ENCODE assay signal across 24 cellular contexts in the genomic region with DNA sequence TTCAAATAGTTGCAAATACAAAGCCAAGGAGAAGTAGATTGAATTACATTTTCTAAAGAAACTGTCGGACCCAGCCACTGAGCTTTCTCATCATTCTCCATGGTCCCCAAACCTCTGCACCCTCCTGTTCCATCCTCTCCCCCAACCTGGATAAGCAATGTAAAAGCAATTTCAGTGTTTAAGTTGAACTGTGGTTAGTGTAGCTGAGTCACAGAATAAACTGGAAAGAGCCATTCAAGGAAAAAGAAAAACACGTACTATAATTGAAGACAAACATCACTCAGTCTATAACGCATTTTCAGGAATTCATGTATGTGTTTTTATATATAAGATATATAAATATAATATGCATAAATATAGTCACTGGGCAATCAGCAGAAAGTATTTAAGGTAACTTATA. TPM values are rescaled to one million over a fixed set of nuclear protein-coding genes. Genes with fewer than 3 reads are reported as not detected.
DNase-seq lines count a peak whose midpoint lies in the region; ATAC-seq, FAIRE-seq and TF ChIP-seq lines count a peak whose summit lies in the region.
"Had no signal": no experiment of that assay in that cellular context is flagged by ENCODE, and none has a peak within 500 bp of the region (broad histone marks: within the 10 kb centered on the region; RNA-seq: fewer than 3 reads in every experiment).

No MANE protein-coding gene starts in this region.

- no peaks in the 10 kb centered on the region for H3K4me1 Mint-ChIP-seq in astrocyte (ENCODE audit: low read depth, unreplicated experiment)
- H3K4me1 Mint-ChIP-seq: B cell; CD4-positive, CD25-positive, alpha-beta regulatory T cell; H9 had no signal

- peak overlapping the region; percentile 27; the same call in 1 of the 2 replicates for H3K4me2 ChIP-seq in PC-3 (ENCODE audit: low read length)
- H3K4me2 ChIP-seq in astrocyte (ENCODE audit: low read length): no peak overlapping the region
- H3K4me2 ChIP-seq: BLaER1 had no signal

- no peak for FAIRE-seq in astrocyte (lab: Jason Lieb, UNC)
- no peak for FAIRE-seq in small intestine (lab: Jason Lieb, UNC)
- FAIRE-seq: A204.1, G401.6, GM12892, H1 had no signal

- POLR2A ChIA-PET in PC-3 (lab: Charles Lee; ENCODE audit: unreplicated experiment): interaction anchor here (0.5 kb wide), 1 partner anchor 138 kb away, joined by 5 read pairs; no protein-coding TSS in a partner anchor

- no peaks in the 10 kb centered on the region for H3K9me2 ChIP-seq in PC-3 (replicated peaks; ENCODE audit: low read length)

- no peak overlapping the region for H3K27ac ChIP-seq in PC-3 (ENCODE audit: low read length)
- H3K27ac ChIP-seq in astrocyte (ENCODE audit: low read depth, low read length): no peak overlapping the region
- no peak overlapping the region for H3K27ac ChIP-seq in small intestine (ENCODE audit: low read depth in 1 of 2, low read length in 1 of 2)
- H3K27ac ChIP-seq: 22Rv1, BLaER1, C4-2B, GM23248 had no signal

- H3K36me3 Mint-ChIP-seq in astrocyte (ENCODE audit: low read depth, unreplicated experiment): no peaks in the 10 kb centered on the region
- H3K36me3 Mint-ChIP-seq: CD4-positive, CD25-positive, alpha-beta regulatory T cell; CD8-positive, alpha-beta T cell had no signal

- H3F3A ChIP-seq in PC-3 (ENCODE audit: low read length, unreplicated experiment): no peaks in the 10 kb centered on the region

- H3K27me3 ChIP-seq in PC-3 (ENCODE audit: low read length) (no peaks in the 10 kb centered on the region), astrocyte (ENCODE audit: insufficient read depth, low read length) (no peaks in the 10 kb centered on the region), small intestine (ENCODE audit: control insufficient read depth in 2 of 2, insufficient read depth in 2 of 2, low read length in 2 of 2) (no peaks in the 10 kb centered on the region)
- H3K27me3 ChIP-seq: BLaER1 had no signal

- H3K79me2 ChIP-seq in PC-3 (ENCODE audit: low read length): no peaks in the 10 kb centered on the region
- no peaks in the 10 kb centered on the region for H3K79me2 ChIP-seq in astrocyte (ENCODE audit: insufficient read depth, low read length)

- H2AFZ ChIP-seq in PC-3 (ENCODE audit: low read length): no peak overlapping the region
- no peak overlapping the region for H2AFZ ChIP-seq in astrocyte (ENCODE audit: low read depth, low read length)
- H2AFZ ChIP-seq: GM23248 had no signal

- BruUV-seq in PC-3 (replicated peaks; lab: Mats Ljungman, UMichigan): no TSS peak

- no peaks in the 10 kb centered on the region for H3K9me3 Mint-ChIP-seq in astrocyte (ENCODE audit: unreplicated experiment)
- H3K9me3 Mint-ChIP-seq: CD8-positive, alpha-beta T cell; H9 had no signal

- peaks cover 7% of the 10 kb centered on the region for H3K4me1 ChIP-seq in PC-3 (ENCODE audit: insufficient read depth, low read length)
- no peaks in the 10 kb centered on the region for H3K4me1 ChIP-seq in astrocyte (ENCODE audit: insufficient read depth, low read length)
- no peaks in the 10 kb centered on the region for H3K4me1 ChIP-seq in small intestine (ENCODE audit: control insufficient read depth in 2 of 2, insufficient read depth in 1 of 2, low read depth in 1 of 2, low read length in 1 of 2)
- H3K4me1 ChIP-seq: BLaER1, Caco-2 had no signal

- 88 to 94% (median 94%) methylated on average over 3 of the region's 3 CpGs for WGBS in small intestine, 3 donors

- H3K9ac ChIP-seq in PC-3 (ENCODE audit: low read length) (no peak overlapping the region), astrocyte (ENCODE audit: low read length) (no peak overlapping the region)
- H3K9ac ChIP-seq: BLaER1, GM23248 had no signal

- no peak overlapping the region for H3K4me3 Mint-ChIP-seq in astrocyte (ENCODE audit: unreplicated experiment)
- H3K4me3 Mint-ChIP-seq: B cell; CD4-positive, CD25-positive, alpha-beta regulatory T cell; CD8-positive, alpha-beta T cell; H9 had no signal

- no peaks in the 10 kb centered on the region for H3K9me3 ChIP-seq in PC-3 (ENCODE audit: low read length)
- no peaks in the 10 kb centered on the region for H3K9me3 ChIP-seq in astrocyte (ENCODE audit: insufficient read depth, low read depth, low read length)
- no peaks in the 10 kb centered on the region for H3K9me3 ChIP-seq in small intestine (ENCODE audit: control insufficient read depth, low read depth)
- H3K9me3 ChIP-seq: BLaER1, Caco-2 had no signal

- DNase-seq in Caki2 (ENCODE audit: low read depth) (peak; percentile 6), PC-3 (peak; percentile 67), astrocyte (ENCODE audit: low read depth) (peak; percentile 8), brain pericyte (ENCODE audit: low read depth, low spot score) (peak; percentile 5), head of caudate nucleus (no peak), small intestine (no peak), T-helper 1 cell (no peak)
- DNase-seq: Caco-2; CD4-positive, CD25-positive, alpha-beta regulatory T cell; CD8-positive, alpha-beta T cell; DMS53; DMS79 treated with DMSO at 0.1 percent for 48 hours; GM23248; H9 had no signal

- H3K4me3 ChIP-seq in PC-3 (ENCODE audit: low read length): no peak overlapping the region
- H3K4me3 ChIP-seq in astrocyte (ENCODE audit: insufficient read depth, low read depth, low read length): no peak overlapping the region
- no peak overlapping the region for H3K4me3 ChIP-seq in small intestine (ENCODE audit: low read depth in 1 of 2, low read length in 2 of 2)
- H3K4me3 ChIP-seq: BLaER1, GM23248 had no signal

- no peak overlapping the region for H3K27ac Mint-ChIP-seq in astrocyte (ENCODE audit: unreplicated experiment)
- H3K27ac Mint-ChIP-seq: B cell; CD4-positive, CD25-positive, alpha-beta regulatory T cell; CD8-positive, alpha-beta T cell; H9 had no signal

- ATAC-seq in PC-3 (peak; percentile 96), HG03159 (IDR thresholded peaks at IDR 0.05; ENCODE audit: unreplicated experiment) (no peak)
- ATAC-seq: CD8-positive, alpha-beta T cell; HCT116 had no signal

- H3K36me3 ChIP-seq in PC-3 (ENCODE audit: low read depth, low read length): no peaks in the 10 kb centered on the region
- H3K36me3 ChIP-seq in astrocyte (ENCODE audit: insufficient read depth, low read length): no peaks in the 10 kb centered on the region
- no peaks in the 10 kb centered on the region for H3K36me3 ChIP-seq in small intestine (ENCODE audit: control insufficient read depth in 2 of 2, insufficient read depth in 2 of 2, low read length in 2 of 2)
- H3K36me3 ChIP-seq: BLaER1 had no signal

- TF ChIP-seq CTCF in PC-3 (conservative IDR thresholded peaks at IDR 0.05; ENCODE audit: low read depth, low read length) (no peak), astrocyte (IDR thresholded peaks at IDR 0.05; ENCODE audit: insufficient read depth, low read depth, low read length) (no peak)

- H4K20me1 ChIP-seq in PC-3 (ENCODE audit: low read length) (no peaks in the 10 kb centered on the region), astrocyte (ENCODE audit: insufficient read depth, low read length) (no peaks in the 10 kb centered on the region)
- H4K20me1 ChIP-seq: BLaER1 had no signal

- in situ Hi-C loops in Caki2 (cut with HindIII; ENCODE audit: low pct_unique_long_range_greater_than_20kb, low sequenced_read_pairs): no loop called here

- intact Hi-C loops in PC-3 (cut with micrococcal nuclease) (no loop called here), head of caudate nucleus (cut with DNase I) (no loop called here)

- CTCF ChIA-PET in PC-3 (lab: Charles Lee): no interaction called here

- H3K27me3 Mint-ChIP-seq in astrocyte (ENCODE audit: low read depth, unreplicated experiment): no peaks in the 10 kb centered on the region
- H3K27me3 Mint-ChIP-seq: B cell; CD4-positive, CD25-positive, alpha-beta regulatory T cell had no signal

RNA-seq across cellular contexts. Expression of gene TMEM161B, which starts 54.1 kb away (rescaled TPM):
- total RNA-seq in Caki2 (2014; rRNA removed; shearing (Covaris generic); ENCODE audit: low replicate concordance): 1.1 and 6.3 TPM in 2 replicates
- 11.5 and 12.2 TPM in 2 replicates for total RNA-seq in PC-3 (2014; rRNA removed)
- 10.8 and 11.5 TPM in 2 replicates for total RNA-seq in astrocyte
- 10 to 100 TPM in 2 of 3 donors, 1 to 10 TPM in 1; 6.3 to 11.1 (median 10.5) TPM for polyA plus RNA-seq in small intestine

Comparison
In these comparisons a context has a peak if more than half of its experiments do, and no peak if none do; other contexts are left out.
1. DNase-seq: peak in Caki2 (single experiment), PC-3 (single experiment), astrocyte (single experiment) and brain pericyte (single experiment); none in head of caudate nucleus (0 of 42), small intestine (single experiment) and T-helper 1 cell (0 of 5).